22 cellular contexts compared by ENCODE assay signal in genomic region chr13:84443463-84443862, GRCh38.
"Had no signal": no experiment of that assay in that cellular context is flagged by ENCODE, and none has a peak within 500 bp of the region (broad histone marks: within the 10 kb centered on the region; RNA-seq: fewer than 3 reads in every experiment).

No MANE protein-coding gene starts in this region.

- H3K4me3 ChIP-seq: left ventricle myocardium inferior, lung, neural progenitor cell, ovary, right atrium auricular region, sigmoid colon, skin epidermis, testis, tibial nerve, upper lobe of right lung, vagina had no signal

- H3K36me3 ChIP-seq: left ventricle myocardium inferior, neural progenitor cell, ovary, right atrium auricular region, sigmoid colon, tibial nerve, upper lobe of right lung, vagina had no signal

- H3K27ac ChIP-seq: foreskin keratinocyte, left ventricle myocardium inferior, neural progenitor cell, ovary, right atrium auricular region, sigmoid colon, skin epidermis, testis, tibial nerve, upper lobe of right lung, vagina had no signal

- H3K9me3 ChIP-seq: ovary, testis, tibial nerve, upper lobe of right lung, vagina had no signal

- DNase-seq: foreskin keratinocyte; immature natural killer cell; kidney; left cardiac atrium; left ventricle myocardium inferior; mesenchymal stem cell; midbrain; nucleus accumbens; ovary; sigmoid colon; stimulated activated CD4-positive, alpha-beta T cell treated with anti-CD3 and anti-CD28 coated beads, Interleukin-2, amount 100 ng/mL, for 24 hours; stimulated activated CD4-positive, alpha-beta T cell treated with anti-CD3 and anti-CD28 coated beads, Interleukin-4, amount 100 ng/mL, for 4 hours; stimulated activated naive B cell treated with anti-CD40 and anti-IgM and Interleukin-4, amounts not matched to agents 10 μg/mL and 1 μg/mL and 100 μg/mL, for 72 hours; stimulated activated naive CD8-positive, alpha-beta T cell treated with anti-CD3 and anti-CD28 coated beads, Interleukin-15, amount 100 ng/mL, for 72 hours; testis; upper lobe of right lung had no signal

- H3K27me3 ChIP-seq: foreskin keratinocyte, neural progenitor cell, ovary, right atrium auricular region, sigmoid colon, testis, tibial nerve, upper lobe of right lung, vagina had no signal

- H3K4me1 ChIP-seq: left ventricle myocardium inferior, neural progenitor cell, right atrium auricular region, sigmoid colon, testis, tibial nerve, upper lobe of right lung, vagina had no signal
